Comparison of ENCODE assay signal across 1 cellular context in the genomic region with DNA sequence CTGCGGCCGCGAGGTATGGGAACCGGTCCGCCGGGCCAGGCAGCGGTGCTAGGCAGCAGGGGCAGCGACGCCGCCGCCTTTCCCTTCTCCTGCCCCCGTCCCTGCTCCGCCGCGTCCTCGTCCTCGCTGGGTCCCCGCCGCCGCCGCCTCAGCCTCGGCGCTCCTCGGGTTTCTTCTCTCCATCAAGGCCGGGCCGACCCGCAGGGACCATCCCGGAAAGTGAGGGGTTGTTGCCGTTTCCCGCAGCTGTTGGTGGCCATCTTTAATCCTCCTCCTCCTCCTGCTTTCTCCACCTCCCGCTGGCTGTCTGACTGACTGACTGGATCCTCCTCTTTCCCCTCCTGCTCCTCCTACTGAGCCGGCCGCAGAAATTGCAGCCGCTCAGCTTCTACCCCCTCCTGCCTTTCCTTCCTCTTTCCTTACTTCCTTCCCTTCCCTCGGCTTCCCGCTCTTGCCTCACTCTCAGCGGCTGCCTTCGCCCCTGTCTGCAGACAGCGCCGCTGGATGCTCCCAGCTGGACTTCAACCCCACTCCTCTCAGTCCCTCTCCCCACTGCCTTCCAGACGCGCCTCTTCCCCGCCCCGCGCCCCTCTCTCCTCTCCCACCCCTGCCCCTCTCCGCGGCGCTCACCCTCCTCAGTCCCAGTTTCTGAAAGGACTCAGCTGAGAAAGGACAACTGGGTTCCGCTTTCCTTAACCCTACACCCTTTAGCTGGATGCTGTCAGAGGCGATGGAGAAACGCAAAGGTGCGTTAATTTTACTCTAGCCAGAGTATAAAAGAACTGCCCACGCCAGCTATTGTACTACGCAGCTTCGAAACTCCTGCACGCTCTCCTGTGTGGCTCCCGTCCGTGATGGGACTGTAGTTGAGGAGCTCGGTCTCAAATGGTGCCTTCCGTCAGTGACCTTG.
TF ChIP-seq lines count a peak whose summit lies in the region.

A gene with protein sequence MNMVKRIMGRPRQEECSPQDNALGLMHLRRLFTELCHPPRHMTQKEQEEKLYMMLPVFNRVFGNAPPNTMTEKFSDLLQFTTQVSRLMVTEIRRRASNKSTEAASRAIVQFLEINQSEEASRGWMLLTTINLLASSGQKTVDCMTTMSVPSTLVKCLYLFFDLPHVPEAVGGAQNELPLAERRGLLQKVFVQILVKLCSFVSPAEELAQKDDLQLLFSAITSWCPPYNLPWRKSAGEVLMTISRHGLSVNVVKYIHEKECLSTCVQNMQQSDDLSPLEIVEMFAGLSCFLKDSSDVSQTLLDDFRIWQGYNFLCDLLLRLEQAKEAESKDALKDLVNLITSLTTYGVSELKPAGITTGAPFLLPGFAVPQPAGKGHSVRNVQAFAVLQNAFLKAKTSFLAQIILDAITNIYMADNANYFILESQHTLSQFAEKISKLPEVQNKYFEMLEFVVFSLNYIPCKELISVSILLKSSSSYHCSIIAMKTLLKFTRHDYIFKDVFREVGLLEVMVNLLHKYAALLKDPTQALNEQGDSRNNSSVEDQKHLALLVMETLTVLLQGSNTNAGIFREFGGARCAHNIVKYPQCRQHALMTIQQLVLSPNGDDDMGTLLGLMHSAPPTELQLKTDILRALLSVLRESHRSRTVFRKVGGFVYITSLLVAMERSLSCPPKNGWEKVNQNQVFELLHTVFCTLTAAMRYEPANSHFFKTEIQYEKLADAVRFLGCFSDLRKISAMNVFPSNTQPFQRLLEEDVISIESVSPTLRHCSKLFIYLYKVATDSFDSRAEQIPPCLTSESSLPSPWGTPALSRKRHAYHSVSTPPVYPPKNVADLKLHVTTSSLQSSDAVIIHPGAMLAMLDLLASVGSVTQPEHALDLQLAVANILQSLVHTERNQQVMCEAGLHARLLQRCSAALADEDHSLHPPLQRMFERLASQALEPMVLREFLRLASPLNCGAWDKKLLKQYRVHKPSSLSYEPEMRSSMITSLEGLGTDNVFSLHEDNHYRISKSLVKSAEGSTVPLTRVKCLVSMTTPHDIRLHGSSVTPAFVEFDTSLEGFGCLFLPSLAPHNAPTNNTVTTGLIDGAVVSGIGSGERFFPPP (N-terminal part only) (minus strand): TSS at position 309 of the 910 bp plus-strand sequence. CDS start 106,099 bp downstream, outside the sequence.

TF ChIP-seq in HepG2, 621 proteins besides CTCF, POLR2A, EP300 and RAD21 (continued from another document and continues in another):
- TF ChIP-seq, protein P1, sequence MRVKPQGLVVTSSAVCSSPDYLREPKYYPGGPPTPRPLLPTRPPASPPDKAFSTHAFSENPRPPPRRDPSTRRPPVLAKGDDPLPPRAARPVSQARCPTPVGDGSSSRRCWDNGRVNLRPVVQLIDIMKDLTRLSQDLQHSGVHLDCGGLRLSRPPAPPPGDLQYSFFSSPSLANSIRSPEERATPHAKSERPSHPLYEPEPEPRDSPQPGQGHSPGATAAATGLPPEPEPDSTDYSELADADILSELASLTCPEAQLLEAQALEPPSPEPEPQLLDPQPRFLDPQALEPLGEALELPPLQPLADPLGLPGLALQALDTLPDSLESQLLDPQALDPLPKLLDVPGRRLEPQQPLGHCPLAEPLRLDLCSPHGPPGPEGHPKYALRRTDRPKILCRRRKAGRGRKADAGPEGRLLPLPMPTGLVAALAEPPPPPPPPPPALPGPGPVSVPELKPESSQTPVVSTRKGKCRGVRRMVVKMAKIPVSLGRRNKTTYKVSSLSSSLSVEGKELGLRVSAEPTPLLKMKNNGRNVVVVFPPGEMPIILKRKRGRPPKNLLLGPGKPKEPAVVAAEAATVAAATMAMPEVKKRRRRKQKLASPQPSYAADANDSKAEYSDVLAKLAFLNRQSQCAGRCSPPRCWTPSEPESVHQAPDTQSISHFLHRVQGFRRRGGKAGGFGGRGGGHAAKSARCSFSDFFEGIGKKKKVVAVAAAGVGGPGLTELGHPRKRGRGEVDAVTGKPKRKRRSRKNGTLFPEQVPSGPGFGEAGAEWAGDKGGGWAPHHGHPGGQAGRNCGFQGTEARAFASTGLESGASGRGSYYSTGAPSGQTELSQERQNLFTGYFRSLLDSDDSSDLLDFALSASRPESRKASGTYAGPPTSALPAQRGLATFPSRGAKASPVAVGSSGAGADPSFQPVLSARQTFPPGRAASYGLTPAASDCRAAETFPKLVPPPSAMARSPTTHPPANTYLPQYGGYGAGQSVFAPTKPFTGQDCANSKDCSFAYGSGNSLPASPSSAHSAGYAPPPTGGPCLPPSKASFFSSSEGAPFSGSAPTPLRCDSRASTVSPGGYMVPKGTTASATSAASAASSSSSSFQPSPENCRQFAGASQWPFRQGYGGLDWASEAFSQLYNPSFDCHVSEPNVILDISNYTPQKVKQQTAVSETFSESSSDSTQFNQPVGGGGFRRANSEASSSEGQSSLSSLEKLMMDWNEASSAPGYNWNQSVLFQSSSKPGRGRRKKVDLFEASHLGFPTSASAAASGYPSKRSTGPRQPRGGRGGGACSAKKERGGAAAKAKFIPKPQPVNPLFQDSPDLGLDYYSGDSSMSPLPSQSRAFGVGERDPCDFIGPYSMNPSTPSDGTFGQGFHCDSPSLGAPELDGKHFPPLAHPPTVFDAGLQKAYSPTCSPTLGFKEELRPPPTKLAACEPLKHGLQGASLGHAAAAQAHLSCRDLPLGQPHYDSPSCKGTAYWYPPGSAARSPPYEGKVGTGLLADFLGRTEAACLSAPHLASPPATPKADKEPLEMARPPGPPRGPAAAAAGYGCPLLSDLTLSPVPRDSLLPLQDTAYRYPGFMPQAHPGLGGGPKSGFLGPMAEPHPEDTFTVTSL (CRISPR knock-in tag; IDR thresholded peaks at IDR 0.05; ENCODE audit: borderline replicate concordance) = 0 out of 2 replicates have a peak, but pooled peaks have one; percentile 54
- TF ChIP-seq MEIS1 (CRISPR knock-in tag; IDR thresholded peaks at IDR 0.05; ENCODE audit: borderline replicate concordance) = no peak; the same call in 1 of the 2 replicates
- 0 out of 2 replicates have a peak, but pooled peaks have one; percentile 21 for TF ChIP-seq HOXA9 (CRISPR knock-in tag; IDR thresholded peaks at IDR 0.05; ENCODE audit: borderline replicate concordance)
- no peak for TF ChIP-seq SIN3A (IDR thresholded peaks at IDR 0.05; ENCODE audit: borderline replicate concordance, low read depth, low read length)
- TF ChIP-seq ISL2 (CRISPR knock-in tag; IDR thresholded peaks at IDR 0.05) = peak; percentile 10; the same call in 1 of the 2 replicates
- no peak for TF ChIP-seq ZFP37 (CRISPR knock-in tag; IDR thresholded peaks at IDR 0.05; ENCODE audit: borderline replicate concordance)
- TF ChIP-seq, protein P2, sequence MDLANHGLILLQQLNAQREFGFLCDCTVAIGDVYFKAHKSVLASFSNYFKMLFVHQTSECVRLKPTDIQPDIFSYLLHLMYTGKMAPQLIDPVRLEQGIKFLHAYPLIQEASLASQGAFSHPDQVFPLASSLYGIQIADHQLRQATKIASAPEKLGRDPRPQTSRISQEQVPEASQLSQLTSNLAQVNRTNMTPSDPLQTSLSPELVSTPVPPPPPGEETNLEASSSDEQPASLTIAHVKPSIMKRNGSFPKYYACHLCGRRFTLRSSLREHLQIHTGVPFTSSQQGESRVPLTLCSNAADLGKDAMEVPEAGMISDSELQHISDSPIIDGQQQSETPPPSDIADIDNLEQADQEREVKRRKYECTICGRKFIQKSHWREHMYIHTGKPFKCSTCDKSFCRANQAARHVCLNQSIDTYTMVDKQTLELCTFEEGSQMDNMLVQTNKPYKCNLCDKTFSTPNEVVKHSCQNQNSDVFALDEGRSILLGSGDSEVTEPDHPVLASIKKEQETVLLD (CRISPR knock-in tag; IDR thresholded peaks at IDR 0.05; ENCODE audit: low read depth) = no peak
- TF ChIP-seq, protein P3, sequence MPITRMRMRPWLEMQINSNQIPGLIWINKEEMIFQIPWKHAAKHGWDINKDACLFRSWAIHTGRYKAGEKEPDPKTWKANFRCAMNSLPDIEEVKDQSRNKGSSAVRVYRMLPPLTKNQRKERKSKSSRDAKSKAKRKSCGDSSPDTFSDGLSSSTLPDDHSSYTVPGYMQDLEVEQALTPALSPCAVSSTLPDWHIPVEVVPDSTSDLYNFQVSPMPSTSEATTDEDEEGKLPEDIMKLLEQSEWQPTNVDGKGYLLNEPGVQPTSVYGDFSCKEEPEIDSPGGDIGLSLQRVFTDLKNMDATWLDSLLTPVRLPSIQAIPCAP (CRISPR knock-in tag; IDR thresholded peaks at IDR 0.05; ENCODE audit: low read depth) = no peak
- TF ChIP-seq, protein P4, sequence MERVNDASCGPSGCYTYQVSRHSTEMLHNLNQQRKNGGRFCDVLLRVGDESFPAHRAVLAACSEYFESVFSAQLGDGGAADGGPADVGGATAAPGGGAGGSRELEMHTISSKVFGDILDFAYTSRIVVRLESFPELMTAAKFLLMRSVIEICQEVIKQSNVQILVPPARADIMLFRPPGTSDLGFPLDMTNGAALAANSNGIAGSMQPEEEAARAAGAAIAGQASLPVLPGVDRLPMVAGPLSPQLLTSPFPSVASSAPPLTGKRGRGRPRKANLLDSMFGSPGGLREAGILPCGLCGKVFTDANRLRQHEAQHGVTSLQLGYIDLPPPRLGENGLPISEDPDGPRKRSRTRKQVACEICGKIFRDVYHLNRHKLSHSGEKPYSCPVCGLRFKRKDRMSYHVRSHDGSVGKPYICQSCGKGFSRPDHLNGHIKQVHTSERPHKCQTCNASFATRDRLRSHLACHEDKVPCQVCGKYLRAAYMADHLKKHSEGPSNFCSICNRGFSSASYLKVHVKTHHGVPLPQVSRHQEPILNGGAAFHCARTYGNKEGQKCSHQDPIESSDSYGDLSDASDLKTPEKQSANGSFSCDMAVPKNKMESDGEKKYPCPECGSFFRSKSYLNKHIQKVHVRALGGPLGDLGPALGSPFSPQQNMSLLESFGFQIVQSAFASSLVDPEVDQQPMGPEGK (CRISPR knock-in tag; IDR thresholded peaks at IDR 0.05) = 0 out of 2 replicates have a peak, but pooled peaks have one; percentile 52
- TF ChIP-seq, protein P5, sequence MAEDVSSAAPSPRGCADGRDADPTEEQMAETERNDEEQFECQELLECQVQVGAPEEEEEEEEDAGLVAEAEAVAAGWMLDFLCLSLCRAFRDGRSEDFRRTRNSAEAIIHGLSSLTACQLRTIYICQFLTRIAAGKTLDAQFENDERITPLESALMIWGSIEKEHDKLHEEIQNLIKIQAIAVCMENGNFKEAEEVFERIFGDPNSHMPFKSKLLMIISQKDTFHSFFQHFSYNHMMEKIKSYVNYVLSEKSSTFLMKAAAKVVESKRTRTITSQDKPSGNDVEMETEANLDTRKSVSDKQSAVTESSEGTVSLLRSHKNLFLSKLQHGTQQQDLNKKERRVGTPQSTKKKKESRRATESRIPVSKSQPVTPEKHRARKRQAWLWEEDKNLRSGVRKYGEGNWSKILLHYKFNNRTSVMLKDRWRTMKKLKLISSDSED (CRISPR knock-in tag; IDR thresholded peaks at IDR 0.05) = no peak; the same call in 1 of the 2 replicates
- TF ChIP-seq, protein P6, sequence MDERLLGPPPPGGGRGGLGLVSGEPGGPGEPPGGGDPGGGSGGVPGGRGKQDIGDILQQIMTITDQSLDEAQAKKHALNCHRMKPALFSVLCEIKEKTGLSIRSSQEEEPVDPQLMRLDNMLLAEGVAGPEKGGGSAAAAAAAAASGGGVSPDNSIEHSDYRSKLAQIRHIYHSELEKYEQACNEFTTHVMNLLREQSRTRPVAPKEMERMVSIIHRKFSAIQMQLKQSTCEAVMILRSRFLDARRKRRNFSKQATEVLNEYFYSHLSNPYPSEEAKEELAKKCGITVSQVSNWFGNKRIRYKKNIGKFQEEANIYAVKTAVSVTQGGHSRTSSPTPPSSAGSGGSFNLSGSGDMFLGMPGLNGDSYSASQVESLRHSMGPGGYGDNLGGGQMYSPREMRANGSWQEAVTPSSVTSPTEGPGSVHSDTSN (CRISPR knock-in tag; IDR thresholded peaks at IDR 0.05) = no peak
- TF ChIP-seq HNRNPL (IDR thresholded peaks at IDR 0.05; ENCODE audit: low read depth, low read length) = no peak
- TF ChIP-seq ZSCAN25 (CRISPR knock-in tag; IDR thresholded peaks at IDR 0.05) = peak; percentile 94
- TF ChIP-seq FOXM1 (CRISPR knock-in tag; IDR thresholded peaks at IDR 0.05) = no peak
- TF ChIP-seq PAX8 (CRISPR knock-in tag; IDR thresholded peaks at IDR 0.05; ENCODE audit: borderline replicate concordance) = no peak
- no peak; the same call in 1 of the 2 replicates for TF ChIP-seq ZNF841 (CRISPR knock-in tag; IDR thresholded peaks at IDR 0.05; ENCODE audit: borderline replicate concordance)
- TF ChIP-seq ZNF563 (CRISPR knock-in tag; IDR thresholded peaks at IDR 0.05) = no peak
- no peak for TF ChIP-seq CEBPB (IDR thresholded peaks at IDR 0.05; ENCODE audit: borderline replicate concordance, low read depth, low read length)
- TF ChIP-seq, protein P7, sequence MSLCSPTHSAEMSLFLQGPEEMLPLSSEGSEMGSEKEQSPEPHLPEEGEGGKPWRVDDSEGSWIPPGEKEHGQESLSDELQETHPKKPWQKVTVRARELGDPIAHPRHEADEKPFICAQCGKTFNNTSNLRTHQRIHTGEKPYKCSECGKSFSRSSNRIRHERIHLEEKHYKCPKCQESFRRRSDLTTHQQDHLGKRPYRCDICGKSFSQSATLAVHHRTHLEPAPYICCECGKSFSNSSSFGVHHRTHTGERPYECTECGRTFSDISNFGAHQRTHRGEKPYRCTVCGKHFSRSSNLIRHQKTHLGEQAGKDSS (CRISPR knock-in tag; IDR thresholded peaks at IDR 0.05; ENCODE audit: borderline replicate concordance, low read depth) = no peak
- no peak for TF ChIP-seq ZNF556 (CRISPR knock-in tag; IDR thresholded peaks at IDR 0.05; ENCODE audit: borderline replicate concordance)
- no peak for TF ChIP-seq NONO (IDR thresholded peaks at IDR 0.05)
- no peak; the same call in none of the 2 replicates for TF ChIP-seq NONO (CRISPR knock-in tag; conservative IDR thresholded peaks at IDR 0.05)
- TF ChIP-seq ZMYM4 (CRISPR knock-in tag; IDR thresholded peaks at IDR 0.05) = no peak; the same call in 1 of the 2 replicates
- TF ChIP-seq ZNF235 (CRISPR knock-in tag; IDR thresholded peaks at IDR 0.05; ENCODE audit: borderline replicate concordance) = no peak
- TF ChIP-seq HDAC1 (CRISPR knock-in tag; IDR thresholded peaks at IDR 0.05) = peak; percentile 57
- no peak for TF ChIP-seq ZNF251 (CRISPR knock-in tag; IDR thresholded peaks at IDR 0.05)
- no peak for TF ChIP-seq MAFF (IDR thresholded peaks at IDR 0.05; ENCODE audit: low read depth, low read length)
- no peak for TF ChIP-seq ZFAT (CRISPR knock-in tag; conservative IDR thresholded peaks at IDR 0.05)
- TF ChIP-seq, protein P8, sequence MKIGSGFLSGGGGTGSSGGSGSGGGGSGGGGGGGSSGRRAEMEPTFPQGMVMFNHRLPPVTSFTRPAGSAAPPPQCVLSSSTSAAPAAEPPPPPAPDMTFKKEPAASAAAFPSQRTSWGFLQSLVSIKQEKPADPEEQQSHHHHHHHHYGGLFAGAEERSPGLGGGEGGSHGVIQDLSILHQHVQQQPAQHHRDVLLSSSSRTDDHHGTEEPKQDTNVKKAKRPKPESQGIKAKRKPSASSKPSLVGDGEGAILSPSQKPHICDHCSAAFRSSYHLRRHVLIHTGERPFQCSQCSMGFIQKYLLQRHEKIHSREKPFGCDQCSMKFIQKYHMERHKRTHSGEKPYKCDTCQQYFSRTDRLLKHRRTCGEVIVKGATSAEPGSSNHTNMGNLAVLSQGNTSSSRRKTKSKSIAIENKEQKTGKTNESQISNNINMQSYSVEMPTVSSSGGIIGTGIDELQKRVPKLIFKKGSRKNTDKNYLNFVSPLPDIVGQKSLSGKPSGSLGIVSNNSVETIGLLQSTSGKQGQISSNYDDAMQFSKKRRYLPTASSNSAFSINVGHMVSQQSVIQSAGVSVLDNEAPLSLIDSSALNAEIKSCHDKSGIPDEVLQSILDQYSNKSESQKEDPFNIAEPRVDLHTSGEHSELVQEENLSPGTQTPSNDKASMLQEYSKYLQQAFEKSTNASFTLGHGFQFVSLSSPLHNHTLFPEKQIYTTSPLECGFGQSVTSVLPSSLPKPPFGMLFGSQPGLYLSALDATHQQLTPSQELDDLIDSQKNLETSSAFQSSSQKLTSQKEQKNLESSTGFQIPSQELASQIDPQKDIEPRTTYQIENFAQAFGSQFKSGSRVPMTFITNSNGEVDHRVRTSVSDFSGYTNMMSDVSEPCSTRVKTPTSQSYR (CRISPR knock-in tag; IDR thresholded peaks at IDR 0.05; ENCODE audit: borderline replicate concordance) = no peak
- TF ChIP-seq ZNF775 (CRISPR knock-in tag; IDR thresholded peaks at IDR 0.05; ENCODE audit: borderline replicate concordance) = no peak
- TF ChIP-seq ZSCAN22 (CRISPR knock-in tag; IDR thresholded peaks at IDR 0.05) = no peak
- no peak for TF ChIP-seq TARDBP (CRISPR knock-in tag; IDR thresholded peaks at IDR 0.05)
- TF ChIP-seq NPAS2 (CRISPR knock-in tag; IDR thresholded peaks at IDR 0.05; ENCODE audit: borderline replicate concordance) = no peak
